1 cellular context compared by ENCODE assay signal in genomic region chr15:31024979-31025378, GRCh38.
A peak's percentile ranks its signal among the peaks of the same experiment; 100 is the strongest.
TF ChIP-seq lines count a peak whose summit lies in the region.

No MANE protein-coding gene starts in this region.

TF ChIP-seq in endothelial cell of umbilical vein, 7 proteins besides CTCF, POLR2A, EP300 and RAD21:
- TF ChIP-seq GATA2 (IDR thresholded peaks at IDR 0.05; ENCODE audit: insufficient read depth, insufficient read length, low read depth, low read length) (peak; percentile 80), MAX (IDR thresholded peaks at IDR 0.05; ENCODE audit: insufficient read depth, insufficient read length) (no peak)
